ENCODE assay signal across 8 cellular contexts in the genomic region with DNA sequence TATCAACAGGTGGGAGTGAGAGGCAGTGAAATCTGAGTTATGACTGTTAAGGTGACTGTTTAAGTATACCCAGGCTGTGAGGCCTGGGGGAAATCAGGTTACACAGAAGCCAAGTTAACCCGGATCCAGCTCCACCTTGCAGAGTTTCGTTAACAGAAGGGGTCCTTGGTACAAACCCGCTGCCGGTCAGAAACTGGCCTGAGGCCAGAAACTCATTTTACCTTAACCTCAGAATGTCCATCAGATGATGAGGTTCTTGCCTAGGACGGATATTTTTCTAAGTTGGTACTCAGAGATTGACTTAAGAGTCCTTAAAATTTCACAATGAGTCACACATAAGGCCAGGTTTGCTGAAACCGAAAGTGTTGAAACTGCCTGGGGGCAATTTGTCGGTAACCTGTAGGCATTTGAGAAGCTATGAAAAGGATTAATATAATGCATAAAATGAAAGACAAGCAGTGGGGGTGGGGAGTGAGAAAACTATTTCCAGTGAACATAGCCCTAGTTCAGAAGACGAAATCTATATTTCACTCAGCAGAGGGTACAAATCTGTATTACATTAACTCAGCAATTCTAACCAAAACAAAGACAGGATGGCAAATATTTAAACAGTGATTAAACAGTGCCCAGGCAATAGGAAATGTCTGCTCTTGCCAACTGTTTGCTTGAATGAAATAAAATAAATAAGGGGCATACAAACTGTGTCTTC.
DNase-seq lines count a peak whose midpoint lies in the region; ATAC-seq and TF ChIP-seq lines count a peak whose summit lies in the region.

No MANE protein-coding gene starts in this region.

- peaks cover 30% of the 10 kb centered on the region for H3K4me1 Mint-ChIP-seq in activated naive CD8-positive, alpha-beta T cell treated with anti-CD3 and anti-CD28 coated beads, Interleukin-2, amount 10 ng/mL, durations not matched to agents 7 days and 5 days
- peaks cover 19% of the 10 kb centered on the region for H3K4me1 Mint-ChIP-seq in osteocyte (ENCODE audit: unreplicated experiment)

- ATAC-seq in GM19025 (IDR thresholded peaks at IDR 0.05; ENCODE audit: low read depth, unreplicated experiment) (peak; percentile 56), HG03103 (IDR thresholded peaks at IDR 0.05; ENCODE audit: low read depth, unreplicated experiment) (peak; percentile 43)
- ATAC-seq in activated naive CD8-positive, alpha-beta T cell treated with anti-CD3 and anti-CD28 coated beads, Interleukin-2, amount 10 ng/mL, durations not matched to agents 7 days and 5 days (ENCODE audit: low read depth) = peak; percentile 69

- H3K27ac Mint-ChIP-seq in activated naive CD8-positive, alpha-beta T cell treated with anti-CD3 and anti-CD28 coated beads, Interleukin-2, amount 10 ng/mL, durations not matched to agents 7 days and 5 days = peak overlapping the region; percentile 75
- H3K27ac Mint-ChIP-seq in osteocyte (ENCODE audit: unreplicated experiment) = peak overlapping the region; percentile 80

- H3K4me3 Mint-ChIP-seq in activated naive CD8-positive, alpha-beta T cell treated with anti-CD3 and anti-CD28 coated beads, Interleukin-2, amount 10 ng/mL, durations not matched to agents 7 days and 5 days = peak overlapping the region; percentile 45
- peak overlapping the region; percentile 65 for H3K4me3 Mint-ChIP-seq in osteocyte (ENCODE audit: unreplicated experiment)

- peaks cover 18% of the 10 kb centered on the region for H3K27me3 Mint-ChIP-seq in activated naive CD8-positive, alpha-beta T cell treated with anti-CD3 and anti-CD28 coated beads, Interleukin-2, amount 10 ng/mL, durations not matched to agents 7 days and 5 days
- H3K27me3 Mint-ChIP-seq in osteocyte (ENCODE audit: unreplicated experiment) = peaks cover 4% of the 10 kb centered on the region

- POLR2A ChIA-PET in activated naive CD8-positive, alpha-beta T cell treated with anti-CD3 and anti-CD28 coated beads, Interleukin-2, amount 10 ng/mL, durations not matched to agents 7 days and 5 days (lab: Charles Lee) = interaction anchor here (1.9 kb wide), 1 partner anchor 240 kb away, joined by 7 read pairs; no protein-coding TSS in a partner anchor

- peaks cover 2% of the 10 kb centered on the region for H3K9me3 Mint-ChIP-seq in activated naive CD8-positive, alpha-beta T cell treated with anti-CD3 and anti-CD28 coated beads, Interleukin-2, amount 10 ng/mL, durations not matched to agents 7 days and 5 days
- H3K9me3 Mint-ChIP-seq in osteocyte (ENCODE audit: unreplicated experiment) = no peaks in the 10 kb centered on the region

- DNase-seq in NOMO-1 treated with DMSO at 0.1 percent for 48 hours (lab: John Stamatoyannopoulos, UW; ENCODE audit: unreplicated experiment) (peak; percentile 59), osteocyte (ENCODE audit: extremely low spot score, unreplicated experiment) (no peak), amygdala (lab: John Stamatoyannopoulos, UW) (no peak), caudate nucleus (lab: John Stamatoyannopoulos, UW) (no peak), T1000 (lab: John Stamatoyannopoulos, UW) (no peak)
- peak; percentile 34 for DNase-seq in activated naive CD8-positive, alpha-beta T cell treated with anti-CD3 and anti-CD28 coated beads, Interleukin-2, amount 10 ng/mL, durations not matched to agents 7 days and 5 days

- H3K36me3 Mint-ChIP-seq in activated naive CD8-positive, alpha-beta T cell treated with anti-CD3 and anti-CD28 coated beads, Interleukin-2, amount 10 ng/mL, durations not matched to agents 7 days and 5 days = peaks cover 3% of the 10 kb centered on the region
- H3K36me3 Mint-ChIP-seq in osteocyte (ENCODE audit: unreplicated experiment) = no peaks in the 10 kb centered on the region

- no peak overlapping the region for H3K27ac ChIP-seq in caudate nucleus (ENCODE audit: low read depth, low read length)

- TF ChIP-seq CTCF in osteocyte (IDR thresholded peaks at IDR 0.05) = no peak

Comparison
In these comparisons a context has a peak if more than half of its experiments do, and no peak if none do; other contexts are left out.
1. DNase-seq: peak in NOMO-1 treated with DMSO at 0.1 percent for 48 hours (single experiment) and activated naive CD8-positive, alpha-beta T cell treated with anti-CD3 and anti-CD28 coated beads, Interleukin-2, amount 10 ng/mL, durations not matched to agents 7 days and 5 days (single experiment); none in osteocyte (single experiment), amygdala (0 of 56), caudate nucleus (0 of 61) and T1000 (single experiment).
2. Peak in every context shown above with its lines, with median percentiles within 50 percentile points of each other: ATAC-seq.